ENCODE assay signal across 27 cellular contexts in genomic region chr13:113566227-113566561, GRCh38.
"Had no signal": no experiment of that assay in that cellular context is flagged by ENCODE, and none has a peak within 500 bp of the region (broad histone marks: within the 10 kb centered on the region; RNA-seq: fewer than 3 reads in every experiment).

No MANE protein-coding gene starts in this region.

- H3K9me3 ChIP-seq: esophagus muscularis mucosa, heart right ventricle, left lung, thoracic aorta had no signal

- H3K4me3 ChIP-seq: esophagus muscularis mucosa, heart right ventricle, left lung, SK-N-MC, skin epidermis, thoracic aorta had no signal

- ATAC-seq: foreskin keratinocyte; left lung; sciatic nerve; stimulated activated naive CD8-positive, alpha-beta T cell treated with anti-CD3 and anti-CD28 coated beads, Interleukin-15, Interleukin-2, amounts not matched to agents 100 U/mL and 50 U/mL, for 24 hours had no signal

- H3K4me3 Mint-ChIP-seq: activated CD4-positive, alpha-beta memory T cell treated with anti-CD3 and anti-CD28 coated beads for 36 hours; activated naive CD4-positive, alpha-beta T cell treated with anti-CD3 and anti-CD28 coated beads, Interleukin-2, amount 10 ng/mL, durations not matched to agents 7 days and 5 days; activated naive CD8-positive, alpha-beta T cell treated with anti-CD3 and anti-CD28 coated beads, Interleukin-2, amount 10 ng/mL, durations not matched to agents 7 days and 5 days; activated T-cell treated with anti-CD3 and anti-CD28 coated beads, Interleukin-2, amount 50 U/mL, for 24 hours; mesothelial cell of epicardium; nephron progenitor cell had no signal

- H3K4me1 Mint-ChIP-seq: activated naive CD4-positive, alpha-beta T cell treated with anti-CD3 and anti-CD28 coated beads, Interleukin-2, amount 10 ng/mL, durations not matched to agents 7 days and 5 days had no signal

- H3K36me3 Mint-ChIP-seq: activated CD4-positive, alpha-beta memory T cell treated with anti-CD3 and anti-CD28 coated beads for 36 hours; activated naive CD4-positive, alpha-beta T cell treated with anti-CD3 and anti-CD28 coated beads, Interleukin-2, amount 10 ng/mL, durations not matched to agents 7 days and 5 days; activated naive CD8-positive, alpha-beta T cell treated with anti-CD3 and anti-CD28 coated beads, Interleukin-2, amount 10 ng/mL, durations not matched to agents 7 days and 5 days; mesothelial cell of epicardium; naive B cell had no signal

- H3K27me3 ChIP-seq: esophagus muscularis mucosa, foreskin keratinocyte had no signal

- DNase-seq: activated CD4-positive, alpha-beta memory T cell treated with anti-CD3 and anti-CD28 coated beads for 36 hours; activated CD4-positive, alpha-beta T cell treated with anti-CD3 and anti-CD28 coated beads for 48 hours; activated CD4-positive, CD25-positive, alpha-beta regulatory T cell; activated gamma-delta T cell; activated naive CD4-positive, alpha-beta T cell treated with anti-CD3 and anti-CD28 coated beads, Interleukin-2, amount 10 ng/mL, durations not matched to agents 7 days and 5 days; activated naive CD8-positive, alpha-beta T cell treated with anti-CD3 and anti-CD28 coated beads, Interleukin-2, amount 10 ng/mL, durations not matched to agents 7 days and 5 days; activated T-cell treated with anti-CD3 and anti-CD28 coated beads, Interleukin-2, amount 50 U/mL, for 24 hours; central memory CD4-positive, alpha-beta T cell; dermis blood vessel endothelial cell; effector CD4-positive, alpha-beta T cell; foreskin keratinocyte; heart right ventricle; mammary epithelial cell; naive B cell; nephron progenitor cell; stimulated activated CD4-positive, alpha-beta T cell treated with anti-CD3 and anti-CD28 coated beads, Interleukin-12 subunit alpha, Interleukin-12 subunit beta, amount 100 ng/mL, for 4 hours; stimulated activated CD4-positive, alpha-beta T cell treated with anti-CD3 and anti-CD28 coated beads, Interleukin-4, amount 100 ng/mL, for 1 hour; stimulated activated naive CD8-positive, alpha-beta T cell treated with anti-CD3 and anti-CD28 coated beads, Interleukin-15, Interleukin-2, amounts not matched to agents 100 U/mL and 50 U/mL, for 24 hours; trophoblast cell had no signal

- H3K9ac ChIP-seq: parathyroid adenoma had no signal

- H3K9me3 Mint-ChIP-seq: activated CD4-positive, alpha-beta memory T cell treated with anti-CD3 and anti-CD28 coated beads for 36 hours; activated naive CD4-positive, alpha-beta T cell treated with anti-CD3 and anti-CD28 coated beads, Interleukin-2, amount 10 ng/mL, durations not matched to agents 7 days and 5 days; activated naive CD8-positive, alpha-beta T cell treated with anti-CD3 and anti-CD28 coated beads, Interleukin-2, amount 10 ng/mL, durations not matched to agents 7 days and 5 days; activated T-cell treated with anti-CD3 and anti-CD28 coated beads, Interleukin-2, amount 50 U/mL, for 24 hours; mesothelial cell of epicardium; naive B cell; nephron progenitor cell had no signal

- H3K4me1 ChIP-seq: foreskin keratinocyte, left lung, parathyroid adenoma had no signal

- H3K27ac ChIP-seq: esophagus muscularis mucosa, foreskin keratinocyte, heart right ventricle, left lung, parathyroid adenoma, SK-N-MC, skin epidermis, thoracic aorta had no signal

- H3K27ac Mint-ChIP-seq: activated CD4-positive, alpha-beta memory T cell treated with anti-CD3 and anti-CD28 coated beads for 36 hours; activated naive CD4-positive, alpha-beta T cell treated with anti-CD3 and anti-CD28 coated beads, Interleukin-2, amount 10 ng/mL, durations not matched to agents 7 days and 5 days; activated naive CD8-positive, alpha-beta T cell treated with anti-CD3 and anti-CD28 coated beads, Interleukin-2, amount 10 ng/mL, durations not matched to agents 7 days and 5 days; activated T-cell treated with anti-CD3 and anti-CD28 coated beads, Interleukin-2, amount 50 U/mL, for 24 hours; mesothelial cell of epicardium; naive B cell; nephron progenitor cell had no signal

- H3K36me3 ChIP-seq: esophagus muscularis mucosa, heart right ventricle, left lung, thoracic aorta had no signal
